1 cellular context compared by ENCODE assay signal in the genomic region with DNA sequence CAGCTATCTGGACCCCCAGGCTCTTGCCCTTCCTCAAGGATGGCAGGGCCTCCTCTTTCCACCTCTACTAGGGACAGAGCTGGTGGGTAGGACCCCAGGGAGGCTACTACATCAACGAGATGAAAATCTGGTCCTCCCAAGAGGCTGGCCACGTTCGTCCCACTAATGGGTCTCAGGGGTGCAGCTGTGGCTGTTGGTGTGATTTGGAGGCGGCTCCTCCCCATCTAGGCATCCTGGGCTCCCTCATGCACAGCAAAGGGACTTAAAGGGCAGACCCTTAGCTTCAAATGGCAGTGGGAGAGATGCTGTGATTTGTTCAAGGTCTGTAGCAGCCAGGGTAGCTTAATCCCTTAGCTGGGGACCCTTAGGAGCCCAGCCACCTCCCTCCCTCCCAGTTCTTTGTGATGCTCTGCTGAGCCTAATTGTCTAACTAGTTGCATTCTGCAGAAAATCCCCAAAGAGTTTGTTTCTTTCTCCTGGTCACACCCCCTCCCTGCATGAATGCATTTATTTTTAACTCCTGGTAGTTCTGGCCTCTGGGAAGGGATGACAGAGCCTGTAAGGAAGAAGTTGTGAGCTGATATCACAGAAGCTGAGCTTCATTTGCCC.
TF ChIP-seq lines count a peak whose summit lies in the region.

No MANE protein-coding gene starts in this region.

TF ChIP-seq in WTC11, 78 proteins besides CTCF, POLR2A, EP300 and RAD21 (continued from another document):
- TF ChIP-seq, protein P1, sequence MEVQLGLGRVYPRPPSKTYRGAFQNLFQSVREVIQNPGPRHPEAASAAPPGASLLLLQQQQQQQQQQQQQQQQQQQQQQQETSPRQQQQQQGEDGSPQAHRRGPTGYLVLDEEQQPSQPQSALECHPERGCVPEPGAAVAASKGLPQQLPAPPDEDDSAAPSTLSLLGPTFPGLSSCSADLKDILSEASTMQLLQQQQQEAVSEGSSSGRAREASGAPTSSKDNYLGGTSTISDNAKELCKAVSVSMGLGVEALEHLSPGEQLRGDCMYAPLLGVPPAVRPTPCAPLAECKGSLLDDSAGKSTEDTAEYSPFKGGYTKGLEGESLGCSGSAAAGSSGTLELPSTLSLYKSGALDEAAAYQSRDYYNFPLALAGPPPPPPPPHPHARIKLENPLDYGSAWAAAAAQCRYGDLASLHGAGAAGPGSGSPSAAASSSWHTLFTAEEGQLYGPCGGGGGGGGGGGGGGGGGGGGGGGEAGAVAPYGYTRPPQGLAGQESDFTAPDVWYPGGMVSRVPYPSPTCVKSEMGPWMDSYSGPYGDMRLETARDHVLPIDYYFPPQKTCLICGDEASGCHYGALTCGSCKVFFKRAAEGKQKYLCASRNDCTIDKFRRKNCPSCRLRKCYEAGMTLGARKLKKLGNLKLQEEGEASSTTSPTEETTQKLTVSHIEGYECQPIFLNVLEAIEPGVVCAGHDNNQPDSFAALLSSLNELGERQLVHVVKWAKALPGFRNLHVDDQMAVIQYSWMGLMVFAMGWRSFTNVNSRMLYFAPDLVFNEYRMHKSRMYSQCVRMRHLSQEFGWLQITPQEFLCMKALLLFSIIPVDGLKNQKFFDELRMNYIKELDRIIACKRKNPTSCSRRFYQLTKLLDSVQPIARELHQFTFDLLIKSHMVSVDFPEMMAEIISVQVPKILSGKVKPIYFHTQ (CRISPR knock-in tag; IDR thresholded peaks at IDR 0.05) = no peak
- TF ChIP-seq SOX15 (CRISPR knock-in tag; IDR thresholded peaks at IDR 0.05) = no peak
- TF ChIP-seq ZBTB21 (CRISPR knock-in tag; IDR thresholded peaks at IDR 0.05; ENCODE audit: borderline replicate concordance) = no peak
- TF ChIP-seq HMGA2 (CRISPR knock-in tag; IDR thresholded peaks at IDR 0.05) = no peak
- TF ChIP-seq ZNF416 (CRISPR knock-in tag; IDR thresholded peaks at IDR 0.05) = no peak
- TF ChIP-seq EMX1 (CRISPR knock-in tag; IDR thresholded peaks at IDR 0.05) = no peak
- no peak for TF ChIP-seq ZNF317 (CRISPR knock-in tag; IDR thresholded peaks at IDR 0.05; ENCODE audit: borderline replicate concordance, low read depth)
- TF ChIP-seq GRHL2 (CRISPR knock-in tag; IDR thresholded peaks at IDR 0.05; ENCODE audit: insufficient replicate concordance, severe bottlenecking) = no peak
- TF ChIP-seq, protein P2, sequence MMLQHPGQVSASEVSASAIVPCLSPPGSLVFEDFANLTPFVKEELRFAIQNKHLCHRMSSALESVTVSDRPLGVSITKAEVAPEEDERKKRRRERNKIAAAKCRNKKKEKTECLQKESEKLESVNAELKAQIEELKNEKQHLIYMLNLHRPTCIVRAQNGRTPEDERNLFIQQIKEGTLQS (CRISPR knock-in tag; conservative IDR thresholded peaks at IDR 0.05) = no peak
